ENCODE assay signal across 23 cellular contexts in the genomic region with DNA sequence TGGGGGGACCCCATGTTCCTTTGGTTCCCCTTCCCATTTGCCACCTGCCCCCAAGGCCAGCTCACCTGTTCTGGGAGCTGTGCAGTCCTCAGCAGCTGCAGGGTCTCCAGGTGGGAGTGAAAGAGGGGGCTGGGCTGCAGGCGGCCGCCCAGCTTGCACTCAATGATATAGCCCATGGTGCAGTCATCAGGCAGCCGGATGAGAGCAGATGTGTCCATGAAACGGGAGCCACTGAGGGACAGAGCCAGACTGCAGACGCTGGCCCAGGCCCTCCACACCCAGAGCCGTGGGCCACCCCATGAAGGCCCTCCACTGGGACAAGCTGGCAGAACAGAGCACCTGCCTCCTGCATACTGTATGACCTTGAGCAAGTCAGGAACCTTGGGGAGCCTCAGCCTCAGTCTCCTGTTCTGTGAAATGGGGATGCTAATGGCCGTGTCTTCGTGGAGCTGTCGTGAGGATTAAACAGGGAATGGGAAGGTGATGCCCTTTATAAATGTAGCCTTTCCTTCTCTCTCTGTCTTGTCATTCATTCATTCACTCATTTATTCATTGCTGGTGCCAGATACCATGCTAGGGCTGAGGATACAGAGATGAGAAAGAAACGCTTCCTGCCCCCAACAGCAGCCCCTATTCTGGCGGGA. TPM values are rescaled to one million over a fixed set of nuclear protein-coding genes. Genes with fewer than 3 reads are reported as not detected.
DNase-seq lines count a peak whose midpoint lies in the region; ATAC-seq and TF ChIP-seq lines count a peak whose summit lies in the region.
"Had no signal": no experiment of that assay in that cellular context is flagged by ENCODE, and none has a peak within 500 bp of the region (broad histone marks: within the 10 kb centered on the region; RNA-seq: fewer than 3 reads in every experiment).

No MANE protein-coding gene starts in this region.

- intact Hi-C loops in Right ventricle myocardium inferior (cut with DNase I): no loop called here
- intact Hi-C loops in cardiac septum (cut with DNase I): no loop called here

- no peak overlapping the region for H3K4me3 ChIP-seq in OCI-LY1 (ENCODE audit: low read depth, low read length, poor library complexity, severe bottlenecking)
- H3K4me3 ChIP-seq: A549, GM23338 had no signal

- no peaks in the 10 kb centered on the region for H3K9me3 Mint-ChIP-seq in activated naive CD8-positive, alpha-beta T cell treated with anti-CD3 and anti-CD28 coated beads for 36 hours
- no peaks in the 10 kb centered on the region for H3K9me3 Mint-ChIP-seq in stimulated activated effector memory CD8-positive, alpha-beta T cell treated with anti-CD3 and anti-CD28 coated beads, Interleukin-12 subunit alpha, Interleukin-12 subunit beta, amount 100 ng/mL, for 72 hours
- H3K9me3 Mint-ChIP-seq: CD14-positive monocyte, GM23338 had no signal

- ATAC-seq in Right ventricle myocardium inferior (no peak), HG03159 (IDR thresholded peaks at IDR 0.05; ENCODE audit: unreplicated experiment) (no peak), GM21529 (IDR thresholded peaks at IDR 0.05; ENCODE audit: unreplicated experiment) (no peak)
- no peak for ATAC-seq in stimulated activated effector memory CD8-positive, alpha-beta T cell treated with anti-CD3 and anti-CD28 coated beads, Interleukin-12 subunit alpha, Interleukin-12 subunit beta, amount 100 ng/mL, for 72 hours
- ATAC-seq: GM23338, HCT116 had no signal

- no peaks in the 10 kb centered on the region for H3K9me3 ChIP-seq in OCI-LY1 (ENCODE audit: low read length)
- H3K9me3 ChIP-seq: A549 had no signal

- H3K79me2 ChIP-seq in OCI-LY1 (ENCODE audit: insufficient read depth, low read length): no peaks in the 10 kb centered on the region

- no peak overlapping the region for H2AFZ ChIP-seq in OCI-LY1 (ENCODE audit: low read length)
- H2AFZ ChIP-seq: GM23338 had no signal

- H4K20me1 ChIP-seq in OCI-LY1 (ENCODE audit: insufficient read depth, low read length): no peaks in the 10 kb centered on the region

- H3K27me3 ChIP-seq in OCI-LY1 (ENCODE audit: insufficient read depth, low read length): no peaks in the 10 kb centered on the region

- peaks cover 8% of the 10 kb centered on the region; the same call in 1 of the 2 replicates for H3F3A ChIP-seq in OCI-LY1 (ENCODE audit: insufficient read depth, low read length)

- peak overlapping the region; percentile 95 for H3K27ac ChIP-seq in OCI-LY1 (ENCODE audit: low read depth, low read length, poor library complexity, severe bottlenecking)
- H3K27ac ChIP-seq: A549 had no signal

- H3K9ac ChIP-seq in OCI-LY1 (ENCODE audit: low read length): no peak overlapping the region

- H3K4me2 ChIP-seq in OCI-LY1 (ENCODE audit: low read length): no peak overlapping the region
- H3K4me2 ChIP-seq: A549, GM23338 had no signal

- peaks cover 33% of the 10 kb centered on the region for H3K36me3 Mint-ChIP-seq in activated naive CD8-positive, alpha-beta T cell treated with anti-CD3 and anti-CD28 coated beads for 36 hours
- peaks cover 96% of the 10 kb centered on the region for H3K36me3 Mint-ChIP-seq in stimulated activated effector memory CD8-positive, alpha-beta T cell treated with anti-CD3 and anti-CD28 coated beads, Interleukin-12 subunit alpha, Interleukin-12 subunit beta, amount 100 ng/mL, for 72 hours

- peak overlapping the region; percentile 29 for H3K27ac Mint-ChIP-seq in activated naive CD8-positive, alpha-beta T cell treated with anti-CD3 and anti-CD28 coated beads for 36 hours
- H3K27ac Mint-ChIP-seq in stimulated activated effector memory CD8-positive, alpha-beta T cell treated with anti-CD3 and anti-CD28 coated beads, Interleukin-12 subunit alpha, Interleukin-12 subunit beta, amount 100 ng/mL, for 72 hours: peak overlapping the region; percentile 73
- H3K27ac Mint-ChIP-seq: B cell, GM23338 had no signal

- no peak overlapping the region for H3K4me3 Mint-ChIP-seq in activated naive CD8-positive, alpha-beta T cell treated with anti-CD3 and anti-CD28 coated beads for 36 hours
- no peak overlapping the region for H3K4me3 Mint-ChIP-seq in stimulated activated effector memory CD8-positive, alpha-beta T cell treated with anti-CD3 and anti-CD28 coated beads, Interleukin-12 subunit alpha, Interleukin-12 subunit beta, amount 100 ng/mL, for 72 hours
- H3K4me3 Mint-ChIP-seq: B cell, GM23338 had no signal

- H3K4me1 Mint-ChIP-seq in activated naive CD8-positive, alpha-beta T cell treated with anti-CD3 and anti-CD28 coated beads for 36 hours: peaks cover 8% of the 10 kb centered on the region
- peaks cover 26% of the 10 kb centered on the region for H3K4me1 Mint-ChIP-seq in stimulated activated effector memory CD8-positive, alpha-beta T cell treated with anti-CD3 and anti-CD28 coated beads, Interleukin-12 subunit alpha, Interleukin-12 subunit beta, amount 100 ng/mL, for 72 hours
- H3K4me1 Mint-ChIP-seq: CD14-positive monocyte had no signal

- TF ChIP-seq CTCF in OCI-LY1 (IDR thresholded peaks at IDR 0.05; ENCODE audit: low read length): no peak

- peaks cover 90% of the 10 kb centered on the region for H3K36me3 ChIP-seq in OCI-LY1 (ENCODE audit: insufficient read depth, low read length)

- peak; percentile 49 for DNase-seq in Right ventricle myocardium inferior (ENCODE audit: missing footprints)
- no peak for DNase-seq in cardiac septum (ENCODE audit: low spot score)
- DNase-seq in activated naive CD8-positive, alpha-beta T cell treated with anti-CD3 and anti-CD28 coated beads for 36 hours: no peak
- DNase-seq in stimulated activated effector memory CD8-positive, alpha-beta T cell treated with anti-CD3 and anti-CD28 coated beads, Interleukin-12 subunit alpha, Interleukin-12 subunit beta, amount 100 ng/mL, for 72 hours (ENCODE audit: low spot score in 2 of 2): no peak
- DNase-seq: COR-L47, DMS79 treated with DMSO at 0.1 percent for 48 hours, Kasumi-1, NCI-H1417, NCI-H1694 treated with DMSO at 0.1 percent for 48 hours, NCI-H2081 treated with DMSO at 0.1 percent for 48 hours, NCI-H2171 treated with DMSO at 0.1 percent for 48 hours, NCI-H524 treated with DMSO at 0.1 percent for 48 hours, NCI-H82, Right ventricle myocardium superior had no signal

- peaks cover 56% of the 10 kb centered on the region for H3K4me1 ChIP-seq in OCI-LY1 (ENCODE audit: insufficient read depth, low read length, severe bottlenecking)
- H3K4me1 ChIP-seq: A549 had no signal

- no peaks in the 10 kb centered on the region for H3K9me2 ChIP-seq in OCI-LY1 (ENCODE audit: low read depth, low read length)

- no peaks in the 10 kb centered on the region for H3K27me3 Mint-ChIP-seq in activated naive CD8-positive, alpha-beta T cell treated with anti-CD3 and anti-CD28 coated beads for 36 hours
- H3K27me3 Mint-ChIP-seq: B cell had no signal

RNA-seq across cellular contexts. Expression of a gene that starts 11.6 kb away (rescaled TPM):
- total RNA-seq in Right ventricle myocardium inferior (14.4 TPM), cardiac septum (5.3 TPM)
- 100 to 1,000 TPM; 193 to 204 TPM for total RNA-seq in activated naive CD8-positive, alpha-beta T cell treated with anti-CD3 and anti-CD28 coated beads for 36 hours

RNA-seq across cellular contexts. Expression of a gene that starts 44.6 kb away (rescaled TPM):
- total RNA-seq in Right ventricle myocardium inferior (10.3 TPM), cardiac septum (6.0 TPM)
- under 1 TPM; 0.06 to 0.14 TPM for total RNA-seq in activated naive CD8-positive, alpha-beta T cell treated with anti-CD3 and anti-CD28 coated beads for 36 hours
- total RNA-seq: B cell had no signal

RNA-seq across cellular contexts. Expression of a gene that starts 47.3 kb away (rescaled TPM):
- total RNA-seq in Right ventricle myocardium inferior: 0.22 TPM
- 0.03 TPM for total RNA-seq in cardiac septum
- total RNA-seq in activated naive CD8-positive, alpha-beta T cell treated with anti-CD3 and anti-CD28 coated beads for 36 hours: under 1 TPM; 0.06 to 0.20 TPM
- total RNA-seq: G401 had no signal

Comparison
In these comparisons a context has a peak if more than half of its experiments do, and no peak if none do; other contexts are left out.
1. RNA of a gene that starts 11.6 kb away (total RNA-seq): 193 to 204 TPM in activated naive CD8-positive, alpha-beta T cell treated with anti-CD3 and anti-CD28 coated beads for 36 hours; 14.4 TPM in Right ventricle myocardium inferior (single experiment) and 5.3 TPM in cardiac septum (single experiment); every median in the first group is over 10 times any median in the second.